20 cellular contexts compared by ENCODE assay signal in the genomic region with DNA sequence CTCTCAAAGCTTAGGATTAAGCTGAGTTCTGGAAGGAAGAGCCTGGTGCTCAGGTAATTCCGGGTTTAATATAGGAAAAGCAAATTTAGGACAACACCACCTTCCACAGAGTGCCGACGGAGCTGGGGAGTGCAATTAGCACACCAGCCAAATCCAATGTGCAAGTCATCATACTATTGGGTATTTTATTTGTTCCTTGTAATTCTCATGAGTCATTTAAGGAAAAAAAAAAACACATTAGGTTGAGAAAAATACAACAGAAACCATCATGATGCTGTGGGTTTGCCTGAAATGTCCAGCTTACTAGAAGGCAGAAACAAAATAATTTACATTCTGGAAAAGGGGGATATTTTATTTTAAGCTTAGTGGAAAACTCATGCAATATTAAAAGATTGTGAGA.
DNase-seq lines count a peak whose midpoint lies in the region; TF ChIP-seq lines count a peak whose summit lies in the region.
"Had no signal": no experiment of that assay in that cellular context is flagged by ENCODE, and none has a peak within 500 bp of the region (broad histone marks: within the 10 kb centered on the region; RNA-seq: fewer than 3 reads in every experiment).

No MANE protein-coding gene starts in this region.

- H3F3A ChIP-seq in GM23248 (ENCODE audit: insufficient read depth) (peaks cover 22% of the 10 kb centered on the region), smooth muscle cell (ENCODE audit: low read depth) (peaks cover 4% of the 10 kb centered on the region)

- H3K27me3 ChIP-seq in GM23248 (replicated peaks; ENCODE audit: insufficient read depth) (no peaks in the 10 kb centered on the region), smooth muscle cell (ENCODE audit: low read depth) (no peaks in the 10 kb centered on the region)
- H3K27me3 ChIP-seq: SJCRH30 had no signal

- DNase-seq in GM23248 (peak; percentile 76), fibroblast of peridontal ligament (ENCODE audit: extremely low read depth) (peak; percentile 21), smooth muscle cell (lab: John Stamatoyannopoulos, UW; ENCODE audit: unreplicated experiment) (no peak), SKM-1 (lab: John Stamatoyannopoulos, UW; ENCODE audit: unreplicated experiment) (no peak), NK-92 (lab: John Stamatoyannopoulos, UW; ENCODE audit: unreplicated experiment) (no peak)
- no peak for DNase-seq in stimulated activated CD4-positive, alpha-beta T cell treated with anti-CD3 and anti-CD28 coated beads, Interleukin-4, amount 100 ng/mL, for 1 hour
- DNase-seq: Caco-2; DMS53; KG1; NCI-H1048; NCI-H146; NCI-H2227 treated with DMSO at 0.1 percent for 48 hours; NCI-H526 treated with DMSO at 0.1 percent for 48 hours; NK-92 treated with Interleukin-12 subunit alpha and Interleukin-12 subunit beta, amount 100 ng/mL, for 24 hours; OCI-M1; SJCRH30 had no signal

- H3K4me3 Mint-ChIP-seq in brain = peak overlapping the region in 1 of 5 experiments; percentile 29
- H3K4me3 Mint-ChIP-seq: CD14-positive monocyte had no signal

- H4K20me1 ChIP-seq in GM23248 (ENCODE audit: insufficient read depth) (no peaks in the 10 kb centered on the region), smooth muscle cell (ENCODE audit: low read depth) (no peaks in the 10 kb centered on the region)

- no peaks in the 10 kb centered on the region for H3K9me3 Mint-ChIP-seq in brain

- H3K9me3 ChIP-seq in GM23248 (ENCODE audit: low read depth) = no peaks in the 10 kb centered on the region
- H3K9me3 ChIP-seq in smooth muscle cell (replicated peaks; ENCODE audit: low read depth) = no peaks in the 10 kb centered on the region
- H3K9me3 ChIP-seq: Caco-2, SJCRH30 had no signal

- WGBS in GM23248 (ENCODE audit: low coverage in 1 of 2, low lambda C conversion rate in 2 of 2, missing lambda C conversion rate in 2 of 2), 2 experiments = 0% methylated on average over 3 of the region's 3 CpGs
- WGBS in smooth muscle cell (ENCODE audit: low lambda C conversion rate) = 20% methylated on average over 3 of the region's 3 CpGs

- H3K27me3 Mint-ChIP-seq in brain = peaks cover 8% of the 10 kb centered on the region

- TF ChIP-seq CTCF in brain (conservative IDR thresholded peaks at IDR 0.05) = no peak
- no peak for TF ChIP-seq CTCF in smooth muscle cell (IDR thresholded peaks at IDR 0.05; ENCODE audit: borderline replicate concordance, insufficient read depth, poor library complexity, severe bottlenecking)

- H3K9ac ChIP-seq in GM23248 = peak overlapping the region; percentile 81
- peak overlapping the region; percentile 32 for H3K9ac ChIP-seq in smooth muscle cell (ENCODE audit: low read depth)

- in situ Hi-C loops in GM23248 (cut with MboI) = no loop called here

- H3K4me2 ChIP-seq in GM23248 (ENCODE audit: unreplicated experiment) (peak overlapping the region; percentile 94), smooth muscle cell (peak overlapping the region; percentile 42)

- peak overlapping the region in 4 of 5 experiments; percentile 5 to 76 (median 30) for H3K27ac Mint-ChIP-seq in brain
- H3K27ac Mint-ChIP-seq: CD14-positive monocyte had no signal

- peaks cover 10% of the 10 kb centered on the region for H3K4me1 Mint-ChIP-seq in brain
- H3K4me1 Mint-ChIP-seq: CD14-positive monocyte had no signal

- peak overlapping the region; percentile 93 for H3K27ac ChIP-seq in GM23248
- peak overlapping the region; percentile 77 for H3K27ac ChIP-seq in smooth muscle cell (ENCODE audit: low read depth)
- H3K27ac ChIP-seq: HL-60, RWPE1, SJCRH30 had no signal

- H3K36me3 Mint-ChIP-seq in brain = no peaks in the 10 kb centered on the region
- H3K36me3 Mint-ChIP-seq: CD14-positive monocyte had no signal

- H3K4me3 ChIP-seq in GM23248 (peak overlapping the region; percentile 65), smooth muscle cell (no peak overlapping the region)
- H3K4me3 ChIP-seq: SJCRH30 had no signal

- H3K4me1 ChIP-seq in GM23248 (ENCODE audit: insufficient read depth) (peaks cover 17% of the 10 kb centered on the region), smooth muscle cell (ENCODE audit: low read depth) (no peaks in the 10 kb centered on the region)
- H3K4me1 ChIP-seq: Caco-2, SJCRH30 had no signal

- no peaks in the 10 kb centered on the region for H3K36me3 ChIP-seq in GM23248 (ENCODE audit: low read depth)
- no peaks in the 10 kb centered on the region for H3K36me3 ChIP-seq in smooth muscle cell (ENCODE audit: low read depth)
- H3K36me3 ChIP-seq: SJCRH30 had no signal

- H2AFZ ChIP-seq in GM23248 = peak overlapping the region; percentile 90
- H2AFZ ChIP-seq in smooth muscle cell (ENCODE audit: low read depth) = peak overlapping the region; percentile 42

- no peaks in the 10 kb centered on the region for H3K9me2 ChIP-seq in GM23248 (ENCODE audit: insufficient read depth)

- no peaks in the 10 kb centered on the region for H3K79me2 ChIP-seq in GM23248 (ENCODE audit: insufficient read depth)
- no peaks in the 10 kb centered on the region for H3K79me2 ChIP-seq in smooth muscle cell (ENCODE audit: low read depth)

Comparison
In these comparisons a context has a peak if more than half of its experiments do, and no peak if none do; other contexts are left out.
1. DNase-seq: peak in GM23248 (single experiment) and fibroblast of peridontal ligament (single experiment); none in smooth muscle cell (single experiment), stimulated activated CD4-positive, alpha-beta T cell treated with anti-CD3 and anti-CD28 coated beads, Interleukin-4, amount 100 ng/mL, for 1 hour (single experiment), SKM-1 (single experiment) and NK-92 (single experiment).